Comparison of ENCODE assay signal across 14 cellular contexts in the genomic region with DNA sequence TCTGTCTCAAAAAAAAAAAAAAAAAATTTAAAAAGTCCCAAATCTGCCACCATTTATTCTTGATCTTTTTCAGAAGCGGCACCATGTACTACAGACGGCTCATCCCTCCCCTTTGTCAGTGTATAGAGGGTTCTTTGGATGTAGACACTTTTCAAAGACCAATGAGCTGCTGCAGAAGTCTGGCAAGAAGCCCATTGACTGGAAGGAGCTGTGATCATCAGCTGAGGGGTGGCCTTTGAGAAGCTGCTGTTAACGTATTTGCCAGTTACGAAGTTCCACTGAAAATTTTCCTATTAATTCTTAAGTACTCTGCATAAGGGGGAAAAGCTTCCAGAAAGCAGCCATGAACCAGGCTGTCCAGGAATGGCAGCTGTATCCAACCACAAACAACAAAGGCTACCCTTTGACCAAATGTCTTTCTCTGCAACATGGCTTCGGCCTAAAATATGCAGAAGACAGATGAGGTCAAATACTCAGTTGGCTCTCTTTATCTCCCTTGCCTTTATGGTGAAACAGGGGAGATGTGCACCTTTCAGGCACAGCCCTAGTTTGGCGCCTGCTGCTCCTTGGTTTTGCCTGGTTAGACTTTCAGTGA. TPM values are rescaled to one million over a fixed set of nuclear protein-coding genes. Genes with fewer than 3 reads are reported as not detected.
DNase-seq lines count a peak whose midpoint lies in the region; ATAC-seq and TF ChIP-seq lines count a peak whose summit lies in the region.
"Had no signal": no experiment of that assay in that cellular context is flagged by ENCODE, and none has a peak within 500 bp of the region (broad histone marks: within the 10 kb centered on the region; RNA-seq: fewer than 3 reads in every experiment).

No MANE protein-coding gene starts in this region.

- H3K4me1 Mint-ChIP-seq in naive thymus-derived CD4-positive, alpha-beta T cell: peaks cover under 1 to 35% (median 27%) of the 10 kb centered on the region in 7 donors
- peaks cover 8% of the 10 kb centered on the region for H3K4me1 Mint-ChIP-seq in activated CD4-positive, alpha-beta memory T cell treated with anti-CD3 and anti-CD28 coated beads, Interleukin-2, amount 10 ng/mL, durations not matched to agents 7 days and 5 days

- TF ChIP-seq POLR2A in uterus (IDR thresholded peaks at IDR 0.05): no peak

- no peaks in the 10 kb centered on the region for H3K27me3 Mint-ChIP-seq in naive thymus-derived CD4-positive, alpha-beta T cell
- no peaks in the 10 kb centered on the region for H3K27me3 Mint-ChIP-seq in activated CD4-positive, alpha-beta memory T cell treated with anti-CD3 and anti-CD28 coated beads, Interleukin-2, amount 10 ng/mL, durations not matched to agents 7 days and 5 days

- H3K4me3 ChIP-seq in cardiac muscle cell (no peak overlapping the region), colonic mucosa (no peak overlapping the region), uterus (no peak overlapping the region)
- H3K4me3 ChIP-seq in naive thymus-derived CD4-positive, alpha-beta T cell (ENCODE audit: low read length): no peak overlapping the region
- H3K4me3 ChIP-seq: BLaER1 treated with 17β-estradiol and CSF1 and Interleukin-3, amounts not matched to agents 10 nM and 100 nM had no signal

- H3K9me3 Mint-ChIP-seq in naive thymus-derived CD4-positive, alpha-beta T cell: no peaks in the 10 kb centered on the region
- no peaks in the 10 kb centered on the region for H3K9me3 Mint-ChIP-seq in activated CD4-positive, alpha-beta memory T cell treated with anti-CD3 and anti-CD28 coated beads, Interleukin-2, amount 10 ng/mL, durations not matched to agents 7 days and 5 days

- H3K36me3 ChIP-seq in cardiac muscle cell (peaks cover 16% of the 10 kb centered on the region), colonic mucosa (no peaks in the 10 kb centered on the region), uterus (no peaks in the 10 kb centered on the region)
- H3K36me3 ChIP-seq in naive thymus-derived CD4-positive, alpha-beta T cell (ENCODE audit: control insufficient read depth in 2 of 3, insufficient read depth in 3 of 3, low read length in 3 of 3): peaks cover 0 to 25% (median 3%) of the 10 kb centered on the region in 3 experiments

- peaks cover 0 to 18% (median 13%) of the 10 kb centered on the region in 5 donors for H3K36me3 Mint-ChIP-seq in naive thymus-derived CD4-positive, alpha-beta T cell
- H3K36me3 Mint-ChIP-seq in activated CD4-positive, alpha-beta memory T cell treated with anti-CD3 and anti-CD28 coated beads, Interleukin-2, amount 10 ng/mL, durations not matched to agents 7 days and 5 days (ENCODE audit: low read depth): peaks cover 24% of the 10 kb centered on the region

- H3K9me3 ChIP-seq in cardiac muscle cell (ENCODE audit: low read depth) (no peaks in the 10 kb centered on the region), colonic mucosa (no peaks in the 10 kb centered on the region), uterus (no peaks in the 10 kb centered on the region)
- H3K9me3 ChIP-seq in naive thymus-derived CD4-positive, alpha-beta T cell (ENCODE audit: control insufficient read depth in 2 of 3, low read length in 3 of 3): no peaks in the 10 kb centered on the region
- H3K9me3 ChIP-seq: BLaER1 treated with 17β-estradiol and CSF1 and Interleukin-3, amounts not matched to agents 10 nM and 100 nM had no signal

- DNase-seq in cardiac muscle cell (ENCODE audit: low read depth in 1 of 2, low spot score in 1 of 2) (no peak), Right ventricle myocardium superior (no peak), colonic mucosa (no peak), uterus (no peak)
- no peak for DNase-seq in naive thymus-derived CD4-positive, alpha-beta T cell
- DNase-seq in activated CD4-positive, alpha-beta memory T cell treated with anti-CD3 and anti-CD28 coated beads, Interleukin-2, amount 10 ng/mL, durations not matched to agents 7 days and 5 days: no peak
- DNase-seq: Karpas-422; mesenchymal stem cell; NCI-H524; stimulated activated CD4-positive, alpha-beta T cell treated with anti-CD3 and anti-CD28 coated beads, Interleukin-4, amount 100 ng/mL, for 24 hours had no signal

- peaks cover 36% of the 10 kb centered on the region for H3K4me1 ChIP-seq in cardiac muscle cell (ENCODE audit: low read depth)
- no peaks in the 10 kb centered on the region for H3K4me1 ChIP-seq in colonic mucosa
- no peaks in the 10 kb centered on the region for H3K4me1 ChIP-seq in naive thymus-derived CD4-positive, alpha-beta T cell (ENCODE audit: control insufficient read depth in 2 of 2, insufficient read depth in 2 of 2, low read length in 2 of 2)
- no peaks in the 10 kb centered on the region for H3K4me1 ChIP-seq in uterus

- intact Hi-C loops in Right ventricle myocardium superior (cut with DNase I) (no loop called here), colonic mucosa (cut with DNase I) (loop anchor here (10.0 kb wide), 1 partner anchor 155 kb away; no protein-coding TSS in a partner anchor), uterus (cut with DNase I; ENCODE audit: low total_unique reads) (no loop called here)
- intact Hi-C loops in naive thymus-derived CD4-positive, alpha-beta T cell (cut with micrococcal nuclease): loop anchor here (2.0 to 5.0 kb wide), 3 partner anchors 42 to 548 kb away; a partner anchor contains a TSS

- H3K9ac ChIP-seq in colonic mucosa (ENCODE audit: low read depth in 2 of 2, low read length in 2 of 2): peak overlapping the region; percentile 1 to 51
- H3K9ac ChIP-seq: BLaER1 treated with 17β-estradiol and CSF1 and Interleukin-3, amounts not matched to agents 10 nM and 100 nM had no signal

- POLR2A ChIA-PET in naive thymus-derived CD4-positive, alpha-beta T cell (lab: Charles Lee): interaction anchor here (1.2 kb wide), 2 partner anchors 10 to 11 kb away, joined by 4 to 7 read pairs; no protein-coding TSS in a partner anchor
- POLR2A ChIA-PET in activated CD4-positive, alpha-beta memory T cell treated with anti-CD3 and anti-CD28 coated beads, Interleukin-2, amount 10 ng/mL, durations not matched to agents 7 days and 5 days (lab: Charles Lee): interaction anchor here (1.2 kb wide), 1 partner anchor 11 kb away, joined by 6 read pairs; no protein-coding TSS in a partner anchor

- ATAC-seq in Right ventricle myocardium superior (ENCODE audit: poor library complexity): no peak
- ATAC-seq in naive thymus-derived CD4-positive, alpha-beta T cell: no peak
- ATAC-seq in GM21786 (IDR thresholded peaks at IDR 0.05; ENCODE audit: unreplicated experiment): no peak
- no peak for ATAC-seq in HG03457 (IDR thresholded peaks at IDR 0.05; ENCODE audit: unreplicated experiment)
- ATAC-seq: esophagus mucosa had no signal

- peak overlapping the region in 8 of 9 donors; percentile 39 to 90 (median 76) for H3K27ac Mint-ChIP-seq in naive thymus-derived CD4-positive, alpha-beta T cell
- H3K27ac Mint-ChIP-seq in activated CD4-positive, alpha-beta memory T cell treated with anti-CD3 and anti-CD28 coated beads, Interleukin-2, amount 10 ng/mL, durations not matched to agents 7 days and 5 days: no peak overlapping the region

- CTCF ChIA-PET in naive thymus-derived CD4-positive, alpha-beta T cell (lab: Charles Lee): interaction anchor here (0.6 to 0.7 kb wide), 2 partner anchors 18 to 67 kb away, joined by 3 read pairs; no protein-coding TSS in a partner anchor
- CTCF ChIA-PET in activated CD4-positive, alpha-beta memory T cell treated with anti-CD3 and anti-CD28 coated beads, Interleukin-2, amount 10 ng/mL, durations not matched to agents 7 days and 5 days (lab: Charles Lee): interaction anchor here (0.8 kb wide), 1 partner anchor 45 kb away, joined by 5 read pairs; no protein-coding TSS in a partner anchor

- peak overlapping the region in 7 of 10 donors; percentile 61 to 88 (median 85) for H3K4me3 Mint-ChIP-seq in naive thymus-derived CD4-positive, alpha-beta T cell
- H3K4me3 Mint-ChIP-seq in activated CD4-positive, alpha-beta memory T cell treated with anti-CD3 and anti-CD28 coated beads, Interleukin-2, amount 10 ng/mL, durations not matched to agents 7 days and 5 days: no peak overlapping the region

- H3K27me3 ChIP-seq in cardiac muscle cell (no peaks in the 10 kb centered on the region), colonic mucosa (no peaks in the 10 kb centered on the region), uterus (no peaks in the 10 kb centered on the region)
- no peaks in the 10 kb centered on the region for H3K27me3 ChIP-seq in naive thymus-derived CD4-positive, alpha-beta T cell (ENCODE audit: control insufficient read depth in 2 of 2, insufficient read depth in 2 of 2, low read length in 2 of 2)
- H3K27me3 ChIP-seq: BLaER1 treated with 17β-estradiol and CSF1 and Interleukin-3, amounts not matched to agents 10 nM and 100 nM had no signal

- TF ChIP-seq CTCF in cardiac muscle cell (IDR thresholded peaks at IDR 0.05; ENCODE audit: low read depth, low read length) (no peak), colonic mucosa (IDR thresholded peaks at IDR 0.05) (no peak), uterus (IDR thresholded peaks at IDR 0.05) (no peak)

- peak overlapping the region; percentile 84 for H3K27ac ChIP-seq in cardiac muscle cell
- peak overlapping the region; percentile 90 for H3K27ac ChIP-seq in colonic mucosa
- H3K27ac ChIP-seq in naive thymus-derived CD4-positive, alpha-beta T cell (ENCODE audit: low read depth, low read length): peak overlapping the region; percentile 80
- H3K27ac ChIP-seq in uterus: peak overlapping the region; percentile 93 to 96
- H3K27ac ChIP-seq: BLaER1 treated with 17β-estradiol and CSF1 and Interleukin-3, amounts not matched to agents 10 nM and 100 nM had no signal

RNA-seq across cellular contexts. Expression of a gene that starts 6.5 kb away (rescaled TPM):
- 52.3 and 78.0 TPM in 2 replicates for total RNA-seq in cardiac muscle cell
- 27.8 and 28.9 TPM in 2 replicates for polyA plus RNA-seq in cardiac muscle cell
- 167 TPM for total RNA-seq in Right ventricle myocardium superior
- total RNA-seq in colonic mucosa: 10 to 100 TPM; 21.3 to 32.8 TPM
- 10 to 100 TPM in 4 of 5 experiments, 1 to 10 TPM in 1; 8.8 to 58.3 (median 40.8) TPM for total RNA-seq in naive thymus-derived CD4-positive, alpha-beta T cell
- polyA plus RNA-seq in naive thymus-derived CD4-positive, alpha-beta T cell: 1 to 10 TPM; 3.8 to 4.5 TPM
- total RNA-seq in uterus: 100 to 1,000 TPM in 2 of 4 donors, 10 to 100 TPM in 2; 22.0 to 137 (median 97.2) TPM
- 10 to 100 TPM in 1 of 2 experiments, 1 to 10 TPM in 1; 9.7 to 12.2 TPM for total RNA-seq in activated CD4-positive, alpha-beta memory T cell treated with anti-CD3 and anti-CD28 coated beads, Interleukin-2, amount 10 ng/mL, durations not matched to agents 7 days and 5 days

RNA-seq across cellular contexts. Expression of a gene that starts 12.5 kb away (rescaled TPM):
- total RNA-seq in cardiac muscle cell (133 and 159 TPM in 2 replicates), Right ventricle myocardium superior (24.8 TPM), colonic mucosa (10 to 100 TPM; 48.7 to 68.3 TPM), uterus (10 to 100 TPM; 21.6 to 32.7 (median 27.9) TPM)
- 78.5 and 85.7 TPM in 2 replicates for polyA plus RNA-seq in cardiac muscle cell
- total RNA-seq in naive thymus-derived CD4-positive, alpha-beta T cell: 10 to 100 TPM in 3 of 5 experiments, 1 to 10 TPM in 2; 7.7 to 54.8 (median 13.6) TPM
- polyA plus RNA-seq in naive thymus-derived CD4-positive, alpha-beta T cell: 10 to 100 TPM; 21.9 to 34.7 TPM
- total RNA-seq in activated CD4-positive, alpha-beta memory T cell treated with anti-CD3 and anti-CD28 coated beads, Interleukin-2, amount 10 ng/mL, durations not matched to agents 7 days and 5 days: 10 to 100 TPM; 35.3 to 38.4 TPM

RNA-seq across cellular contexts. Expression of a gene that starts 16.6 kb away (rescaled TPM):
- total RNA-seq in cardiac muscle cell: 21.9 and 46.6 TPM in 2 replicates
- 32.7 and 47.6 TPM in 2 replicates for polyA plus RNA-seq in cardiac muscle cell
- 7.2 TPM for total RNA-seq in Right ventricle myocardium superior
- 1 to 10 TPM; 5.0 to 8.9 TPM for total RNA-seq in colonic mucosa
- total RNA-seq in naive thymus-derived CD4-positive, alpha-beta T cell: 10 to 100 TPM; 13.2 to 21.4 (median 17.6) TPM
- polyA plus RNA-seq in naive thymus-derived CD4-positive, alpha-beta T cell: 10 to 100 TPM; 18.0 to 23.2 TPM
- 10 to 100 TPM in 3 of 4 donors, 1 to 10 TPM in 1; 2.1 to 26.5 (median 19.1) TPM for total RNA-seq in uterus
- 1 to 10 TPM; 8.2 to 8.7 TPM for total RNA-seq in activated CD4-positive, alpha-beta memory T cell treated with anti-CD3 and anti-CD28 coated beads, Interleukin-2, amount 10 ng/mL, durations not matched to agents 7 days and 5 days

RNA-seq across cellular contexts. Expression of a gene that starts 57.5 kb away (rescaled TPM):
- total RNA-seq in cardiac muscle cell: 18.9 and 25.9 TPM in 2 replicates
- 21.0 and 28.7 TPM in 2 replicates for polyA plus RNA-seq in cardiac muscle cell
- total RNA-seq in Right ventricle myocardium superior: 12.2 TPM
- 10 to 100 TPM; 25.1 to 27.7 TPM for total RNA-seq in colonic mucosa
- 10 to 100 TPM in 4 of 5 experiments, 1 to 10 TPM in 1; 7.8 to 15.7 (median 12.9) TPM for total RNA-seq in naive thymus-derived CD4-positive, alpha-beta T cell
- polyA plus RNA-seq in naive thymus-derived CD4-positive, alpha-beta T cell: 10 to 100 TPM; 11.0 to 15.7 TPM
- total RNA-seq in uterus: 10 to 100 TPM in 3 of 4 donors, 1 to 10 TPM in 1; 4.1 to 20.2 (median 14.9) TPM
- 10 to 100 TPM in 1 of 2 experiments, 1 to 10 TPM in 1; 6.9 to 13.7 TPM for total RNA-seq in activated CD4-positive, alpha-beta memory T cell treated with anti-CD3 and anti-CD28 coated beads, Interleukin-2, amount 10 ng/mL, durations not matched to agents 7 days and 5 days

Comparison
In these comparisons a context has a peak if more than half of its experiments do, and no peak if none do; other contexts are left out.
1. intact Hi-C loops: an anchor here in colonic mucosa (10.0 kb wide) and naive thymus-derived CD4-positive, alpha-beta T cell (2.0 to 5.0 kb wide); none called in Right ventricle myocardium superior and uterus.